In the genomic region with DNA sequence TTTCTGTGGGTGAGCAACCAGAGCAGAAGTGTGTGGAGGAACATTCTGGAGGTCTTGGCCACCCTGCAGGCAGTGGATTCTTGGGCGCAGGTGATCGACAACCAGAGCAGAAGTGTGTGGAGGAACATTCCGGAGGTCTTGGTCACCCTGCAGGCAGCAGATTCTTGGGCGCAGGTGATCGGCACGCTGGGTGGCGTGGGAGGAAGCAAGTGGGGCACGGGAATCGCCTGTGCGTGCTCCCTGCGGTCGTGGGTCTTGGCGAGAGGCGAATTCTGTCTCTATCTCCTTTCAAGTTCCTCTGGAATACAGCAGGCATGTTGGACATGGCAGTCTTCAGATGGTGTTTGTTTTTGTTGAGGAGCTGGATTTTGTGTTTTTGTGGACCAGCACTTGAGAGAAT, we compare ENCODE assay signal across 1 cellular context.
TF ChIP-seq lines count a peak whose summit lies in the region.

No MANE protein-coding gene starts in this region.

TF ChIP-seq in HepG2, 621 proteins besides CTCF, POLR2A, EP300 and RAD21:
- TF ChIP-seq, protein P1, sequence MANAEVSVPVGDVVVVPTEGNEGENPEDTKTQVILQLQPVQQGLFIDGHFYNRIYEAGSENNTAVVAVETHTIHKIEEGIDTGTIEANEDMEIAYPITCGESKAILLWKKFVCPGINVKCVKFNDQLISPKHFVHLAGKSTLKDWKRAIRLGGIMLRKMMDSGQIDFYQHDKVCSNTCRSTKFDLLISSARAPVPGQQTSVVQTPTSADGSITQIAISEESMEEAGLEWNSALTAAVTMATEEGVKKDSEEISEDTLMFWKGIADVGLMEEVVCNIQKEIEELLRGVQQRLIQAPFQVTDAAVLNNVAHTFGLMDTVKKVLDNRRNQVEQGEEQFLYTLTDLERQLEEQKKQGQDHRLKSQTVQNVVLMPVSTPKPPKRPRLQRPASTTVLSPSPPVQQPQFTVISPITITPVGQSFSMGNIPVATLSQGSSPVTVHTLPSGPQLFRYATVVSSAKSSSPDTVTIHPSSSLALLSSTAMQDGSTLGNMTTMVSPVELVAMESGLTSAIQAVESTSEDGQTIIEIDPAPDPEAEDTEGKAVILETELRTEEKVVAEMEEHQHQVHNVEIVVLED (CRISPR knock-in tag; IDR thresholded peaks at IDR 0.05; ENCODE audit: borderline replicate concordance), result no peak
- no peak for TF ChIP-seq ZNF570 (CRISPR knock-in tag; IDR thresholded peaks at IDR 0.05; ENCODE audit: borderline replicate concordance)
- no peak for TF ChIP-seq ZNF883 (CRISPR knock-in tag; IDR thresholded peaks at IDR 0.05; ENCODE audit: not compliant biosample characterization)
- no peak for TF ChIP-seq ZKSCAN5 (CRISPR knock-in tag; IDR thresholded peaks at IDR 0.05)
- no peak for TF ChIP-seq ZFP37 (CRISPR knock-in tag; IDR thresholded peaks at IDR 0.05; ENCODE audit: borderline replicate concordance)
- TF ChIP-seq ZNF354B (CRISPR knock-in tag; IDR thresholded peaks at IDR 0.05), result no peak
- TF ChIP-seq, protein P2, sequence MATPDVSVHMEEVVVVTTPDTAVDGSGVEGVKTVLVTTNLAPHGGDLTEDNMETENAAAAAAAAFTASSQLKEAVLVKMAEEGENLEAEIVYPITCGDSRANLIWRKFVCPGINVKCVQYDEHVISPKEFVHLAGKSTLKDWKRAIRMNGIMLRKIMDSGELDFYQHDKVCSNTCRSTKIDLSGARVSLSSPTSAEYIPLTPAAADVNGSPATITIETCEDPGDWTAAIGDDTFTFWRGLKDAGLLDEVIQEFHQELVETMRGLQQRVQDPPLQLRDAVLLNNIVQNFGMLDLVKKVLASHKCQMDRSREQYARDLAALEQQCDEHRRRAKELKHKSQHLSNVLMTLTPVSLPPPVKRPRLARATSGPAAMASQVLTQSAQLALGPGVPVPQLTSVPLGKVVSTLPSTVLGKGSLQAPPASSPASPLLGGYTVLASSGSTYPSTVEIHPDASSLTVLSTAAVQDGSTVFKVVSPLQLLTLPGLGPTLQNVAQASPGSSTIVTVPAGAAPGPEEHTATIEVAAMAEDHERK (CRISPR knock-in tag; IDR thresholded peaks at IDR 0.05; ENCODE audit: low read depth), result no peak
- TF ChIP-seq ZBTB7A (CRISPR knock-in tag; IDR thresholded peaks at IDR 0.05), result no peak
- TF ChIP-seq NFE2L2 (IDR thresholded peaks at IDR 0.05; ENCODE audit: low read length), result no peak
- TF ChIP-seq, protein P3, sequence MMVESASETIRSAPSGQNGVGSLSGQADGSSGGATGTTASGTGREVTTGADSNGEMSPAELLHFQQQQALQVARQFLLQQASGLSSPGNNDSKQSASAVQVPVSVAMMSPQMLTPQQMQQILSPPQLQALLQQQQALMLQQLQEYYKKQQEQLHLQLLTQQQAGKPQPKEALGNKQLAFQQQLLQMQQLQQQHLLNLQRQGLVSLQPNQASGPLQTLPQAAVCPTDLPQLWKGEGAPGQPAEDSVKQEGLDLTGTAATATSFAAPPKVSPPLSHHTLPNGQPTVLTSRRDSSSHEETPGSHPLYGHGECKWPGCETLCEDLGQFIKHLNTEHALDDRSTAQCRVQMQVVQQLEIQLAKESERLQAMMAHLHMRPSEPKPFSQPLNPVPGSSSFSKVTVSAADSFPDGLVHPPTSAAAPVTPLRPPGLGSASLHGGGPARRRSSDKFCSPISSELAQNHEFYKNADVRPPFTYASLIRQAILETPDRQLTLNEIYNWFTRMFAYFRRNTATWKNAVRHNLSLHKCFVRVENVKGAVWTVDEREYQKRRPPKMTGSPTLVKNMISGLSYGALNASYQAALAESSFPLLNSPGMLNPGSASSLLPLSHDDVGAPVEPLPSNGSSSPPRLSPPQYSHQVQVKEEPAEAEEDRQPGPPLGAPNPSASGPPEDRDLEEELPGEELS (CRISPR knock-in tag; IDR thresholded peaks at IDR 0.05), result no peak
- TF ChIP-seq, protein P4, sequence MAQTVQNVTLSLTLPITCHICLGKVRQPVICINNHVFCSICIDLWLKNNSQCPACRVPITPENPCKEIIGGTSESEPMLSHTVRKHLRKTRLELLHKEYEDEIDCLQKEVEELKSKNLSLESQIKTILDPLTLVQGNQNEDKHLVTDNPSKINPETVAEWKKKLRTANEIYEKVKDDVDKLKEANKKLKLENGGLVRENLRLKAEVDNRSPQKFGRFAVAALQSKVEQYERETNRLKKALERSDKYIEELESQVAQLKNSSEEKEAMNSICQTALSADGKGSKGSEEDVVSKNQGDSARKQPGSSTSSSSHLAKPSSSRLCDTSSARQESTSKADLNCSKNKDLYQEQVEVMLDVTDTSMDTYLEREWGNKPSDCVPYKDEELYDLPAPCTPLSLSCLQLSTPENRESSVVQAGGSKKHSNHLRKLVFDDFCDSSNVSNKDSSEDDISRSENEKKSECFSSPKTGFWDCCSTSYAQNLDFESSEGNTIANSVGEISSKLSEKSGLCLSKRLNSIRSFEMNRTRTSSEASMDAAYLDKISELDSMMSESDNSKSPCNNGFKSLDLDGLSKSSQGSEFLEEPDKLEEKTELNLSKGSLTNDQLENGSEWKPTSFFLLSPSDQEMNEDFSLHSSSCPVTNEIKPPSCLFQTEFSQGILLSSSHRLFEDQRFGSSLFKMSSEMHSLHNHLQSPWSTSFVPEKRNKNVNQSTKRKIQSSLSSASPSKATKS (CRISPR knock-in tag; IDR thresholded peaks at IDR 0.05), result no peak
- no peak for TF ChIP-seq MED8 (CRISPR knock-in tag; IDR thresholded peaks at IDR 0.05; ENCODE audit: insufficient replicate concordance)
- no peak for TF ChIP-seq AKAP8 (CRISPR knock-in tag; IDR thresholded peaks at IDR 0.05)
- TF ChIP-seq, protein P5, sequence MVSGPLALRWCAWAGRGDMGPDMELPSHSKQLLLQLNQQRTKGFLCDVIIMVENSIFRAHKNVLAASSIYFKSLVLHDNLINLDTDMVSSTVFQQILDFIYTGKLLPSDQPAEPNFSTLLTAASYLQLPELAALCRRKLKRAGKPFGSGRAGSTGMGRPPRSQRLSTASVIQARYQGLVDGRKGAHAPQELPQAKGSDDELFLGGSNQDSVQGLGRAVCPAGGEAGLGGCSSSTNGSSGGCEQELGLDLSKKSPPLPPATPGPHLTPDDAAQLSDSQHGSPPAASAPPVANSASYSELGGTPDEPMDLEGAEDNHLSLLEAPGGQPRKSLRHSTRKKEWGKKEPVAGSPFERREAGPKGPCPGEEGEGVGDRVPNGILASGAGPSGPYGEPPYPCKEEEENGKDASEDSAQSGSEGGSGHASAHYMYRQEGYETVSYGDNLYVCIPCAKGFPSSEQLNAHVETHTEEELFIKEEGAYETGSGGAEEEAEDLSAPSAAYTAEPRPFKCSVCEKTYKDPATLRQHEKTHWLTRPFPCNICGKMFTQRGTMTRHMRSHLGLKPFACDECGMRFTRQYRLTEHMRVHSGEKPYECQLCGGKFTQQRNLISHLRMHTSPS (CRISPR knock-in tag; IDR thresholded peaks at IDR 0.05; ENCODE audit: low read depth), result no peak
- no peak for TF ChIP-seq SRSF4 (IDR thresholded peaks at IDR 0.05; ENCODE audit: low read depth, low read length, poor library complexity, severe bottlenecking)
TF ChIP-seq in HepG2: peak in this region for 0.
